Comparison of ENCODE assay signal across 8 cellular contexts in genomic region chr2:8090748-8091700, GRCh38.
DNase-seq lines count a peak whose midpoint lies in the region; ATAC-seq and TF ChIP-seq lines count a peak whose summit lies in the region.

No MANE protein-coding gene starts in this region.

- peak; percentile 71 for ATAC-seq in GM18511 (IDR thresholded peaks at IDR 0.05; ENCODE audit: unreplicated experiment)
- ATAC-seq in HG03135 (IDR thresholded peaks at IDR 0.05; ENCODE audit: unreplicated experiment), result peak; percentile 54

- H3K27ac ChIP-seq in coronary artery (no peak overlapping the region), osteoblast (ENCODE audit: low read depth, low read length) (peak overlapping the region; percentile 41)

- DNase-seq in SK-MEL-5 (ENCODE audit: low read depth, low spot score) (peak; percentile 55), coronary artery (ENCODE audit: low spot score) (peak; percentile 81), osteoblast (ENCODE audit: insufficient read length, low spot score, missing footprints) (peak; percentile 94), NCI-H1092 (lab: John Stamatoyannopoulos, UW) (no peak), NCI-H2081 treated with DMSO at 0.1 percent for 48 hours (lab: John Stamatoyannopoulos, UW) (no peak), COLO668 (lab: John Stamatoyannopoulos, UW; ENCODE audit: unreplicated experiment) (no peak)

- H3K27me3 ChIP-seq in osteoblast (ENCODE audit: insufficient read depth, low read length), result no peaks in the 10 kb centered on the region

- H3K4me1 ChIP-seq in osteoblast (ENCODE audit: insufficient read depth, low read length), result peaks cover 37% of the 10 kb centered on the region

- H3K4me3 ChIP-seq in coronary artery (no peak overlapping the region), osteoblast (ENCODE audit: insufficient read depth, low read length) (peak overlapping the region; percentile 5)

- H4K20me1 ChIP-seq in osteoblast (ENCODE audit: insufficient read depth, low read length), result no peaks in the 10 kb centered on the region

- peak overlapping the region; percentile 69 for H2AFZ ChIP-seq in osteoblast (ENCODE audit: low read length)

- peak overlapping the region; percentile 45 for H3K4me2 ChIP-seq in osteoblast (ENCODE audit: insufficient read depth, low read length)

- H3K79me2 ChIP-seq in osteoblast (ENCODE audit: insufficient read depth, low read length), result no peaks in the 10 kb centered on the region

- in situ Hi-C loops in SK-MEL-5 (cut with HindIII; ENCODE audit: low pct_unique_long_range_greater_than_20kb, low sequenced_read_pairs), result no loop called here

- H3K36me3 ChIP-seq in osteoblast (ENCODE audit: insufficient read depth, low read length), result no peaks in the 10 kb centered on the region

- H3K9me3 ChIP-seq in osteoblast (ENCODE audit: low read depth, low read length), result no peaks in the 10 kb centered on the region

- TF ChIP-seq CTCF in coronary artery (IDR thresholded peaks at IDR 0.05), result no peak
- TF ChIP-seq CTCF in osteoblast (IDR thresholded peaks at IDR 0.05; ENCODE audit: extremely low read depth, low read depth, low read length), result no peak

Comparison
In these comparisons a context has a peak if more than half of its experiments do, and no peak if none do; other contexts are left out.
1. DNase-seq: peak in SK-MEL-5 (single experiment), coronary artery (single experiment) and osteoblast (single experiment); none in NCI-H1092 (single experiment), NCI-H2081 treated with DMSO at 0.1 percent for 48 hours (single experiment) and COLO668 (single experiment).